In the genomic region with DNA sequence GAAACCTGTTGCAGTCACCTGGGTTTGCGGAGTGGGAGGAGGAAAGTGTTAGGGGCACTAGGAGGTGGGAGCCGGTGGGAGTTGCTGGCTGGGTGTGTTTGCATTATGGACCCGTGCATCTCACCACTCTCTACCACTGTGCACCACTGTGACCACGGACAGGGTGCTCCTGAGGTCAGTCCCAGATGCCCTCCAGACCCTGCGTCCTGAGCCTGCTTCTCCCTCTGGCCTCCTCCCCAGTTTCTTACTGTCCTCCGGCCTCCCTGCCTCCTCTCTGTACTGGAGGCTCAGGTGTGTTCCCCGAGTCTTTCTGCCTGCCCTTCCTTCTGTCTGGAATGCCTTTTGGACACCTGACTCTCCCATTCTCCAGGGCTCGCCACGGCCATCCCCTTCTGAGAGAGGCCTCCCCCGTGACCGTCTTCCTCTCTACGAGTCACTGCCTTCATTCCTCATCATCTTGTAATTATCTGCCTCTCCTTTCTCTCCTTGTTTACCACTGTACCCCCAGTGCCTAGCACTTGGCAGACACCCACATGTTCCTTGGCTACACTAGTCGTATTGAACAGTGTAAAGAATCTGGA, we compare ENCODE assay signal across 7 cellular contexts. TPM values are rescaled to one million over a fixed set of nuclear protein-coding genes. Genes with fewer than 3 reads are reported as not detected.
A peak's percentile ranks its signal among the peaks of the same experiment; 100 is the strongest.
DNase-seq lines count a peak whose midpoint lies in the region; ATAC-seq and TF ChIP-seq lines count a peak whose summit lies in the region.
"Not testable (repeated sequence)": the region's sequence is repeated elsewhere in the genome, so short reads cannot be mapped to it uniquely, and the experiment has no call there.

No MANE protein-coding gene starts in this region.

- POLR2A ChIA-PET in PC-3 (lab: Charles Lee; ENCODE audit: unreplicated experiment), result not testable (repeated sequence)

- H3K79me2 ChIP-seq in PC-3 (ENCODE audit: low read length), result peaks cover 36% of the 10 kb centered on the region
- peaks cover 44% of the 10 kb centered on the region for H3K79me2 ChIP-seq in mammary epithelial cell (ENCODE audit: insufficient read depth, low read length)

- CTCF ChIA-PET in PC-3 (lab: Charles Lee) (interaction anchor here (0.6 to 1.2 kb wide), 3 partner anchors 9 to 99 kb away, joined by 9 to 19 read pairs (median 14); no protein-coding TSS in a partner anchor), mammary epithelial cell (lab: Charles Lee; ENCODE audit: low non-redundant PET) (interaction anchor here (0.6 to 0.8 kb wide), 2 partner anchors 9 to 99 kb away, joined by 5 to 7 read pairs; no protein-coding TSS in a partner anchor)

- peak overlapping the region; percentile 33 for H3K27ac ChIP-seq in PC-3 (ENCODE audit: low read length)
- peak overlapping the region; percentile 61 for H3K27ac ChIP-seq in mammary epithelial cell (ENCODE audit: insufficient read depth, low read depth, low read length)

- not testable (repeated sequence) for H3K4me3 Mint-ChIP-seq in activated T-cell treated with anti-CD3 and anti-CD28 coated beads, Interleukin-2, amount 50 U/mL, for 24 hours; memory B cell; stimulated activated effector memory CD8-positive, alpha-beta T cell treated with anti-CD3 and anti-CD28 coated beads, Interleukin-12 subunit alpha, Interleukin-12 subunit beta, amount 100 ng/mL, for 72 hours

- not testable (repeated sequence) for H3K9me2 ChIP-seq in PC-3 (replicated peaks; ENCODE audit: low read length)

- H3K27me3 ChIP-seq in PC-3 (ENCODE audit: low read length); mammary epithelial cell (ENCODE audit: insufficient read depth, low read length): not testable (repeated sequence)

- not testable (repeated sequence) for H2AFZ ChIP-seq in PC-3 (ENCODE audit: low read length)
- peak overlapping the region; percentile 29 for H2AFZ ChIP-seq in mammary epithelial cell (ENCODE audit: low read depth, low read length)

- H3K9me3 Mint-ChIP-seq in activated T-cell treated with anti-CD3 and anti-CD28 coated beads, Interleukin-2, amount 50 U/mL, for 24 hours; memory B cell; stimulated activated effector memory CD8-positive, alpha-beta T cell treated with anti-CD3 and anti-CD28 coated beads, Interleukin-12 subunit alpha, Interleukin-12 subunit beta, amount 100 ng/mL, for 72 hours: not testable (repeated sequence)

- intact Hi-C loops in PC-3 (cut with micrococcal nuclease), result loop anchor here (2.0 to 5.0 kb wide), 2 partner anchors 71 to 101 kb away; no protein-coding TSS in a partner anchor
- intact Hi-C loops in mammary epithelial cell (cut with micrococcal nuclease), result loop anchor here (1.0 kb wide), 2 partner anchors 71 to 99 kb away; no protein-coding TSS in a partner anchor
- intact Hi-C loops in Right ventricle myocardium superior (cut with DNase I), result loop anchor here (10.0 kb wide), 1 partner anchor 99 kb away; no protein-coding TSS in a partner anchor

- H4K20me1 ChIP-seq in PC-3 (ENCODE audit: low read length), result peaks cover 11% of the 10 kb centered on the region; the same call in 1 of the 2 replicates
- H4K20me1 ChIP-seq in mammary epithelial cell (ENCODE audit: insufficient read depth, low read length), result not testable (repeated sequence)

- not testable (repeated sequence) for H3K9me3 ChIP-seq in PC-3 (ENCODE audit: low read length); mammary epithelial cell (replicated peaks; ENCODE audit: insufficient read depth, low read length)

- not testable (repeated sequence) for H3K4me3 ChIP-seq in PC-3 (ENCODE audit: low read length); mammary epithelial cell (replicated peaks in 1 of 3; ENCODE audit: insufficient read depth in 1 of 3, low read depth in 2 of 3, low read length in 3 of 3)

- in situ Hi-C loops in mammary epithelial cell (cut with MboI; ENCODE audit: low sequenced_read_pairs in 2 of 2), result loop anchor here (10.0 kb wide), 1 partner anchor 99 kb away; no protein-coding TSS in a partner anchor

- not testable (repeated sequence) for H3F3A ChIP-seq in PC-3 (ENCODE audit: low read length, unreplicated experiment)

- ATAC-seq in PC-3 (peak; percentile 55), Right ventricle myocardium superior (ENCODE audit: poor library complexity) (peak; percentile 58)
- ATAC-seq in memory B cell (ENCODE audit: low read depth), result not testable (repeated sequence)
- ATAC-seq in stimulated activated effector memory CD8-positive, alpha-beta T cell treated with anti-CD3 and anti-CD28 coated beads, Interleukin-12 subunit alpha, Interleukin-12 subunit beta, amount 100 ng/mL, for 72 hours, result peak; percentile 19

- H3K27me3 Mint-ChIP-seq in activated T-cell treated with anti-CD3 and anti-CD28 coated beads, Interleukin-2, amount 50 U/mL, for 24 hours; memory B cell: not testable (repeated sequence)

- H3K9ac ChIP-seq in PC-3 (ENCODE audit: low read length); mammary epithelial cell (ENCODE audit: insufficient read depth, low read length): not testable (repeated sequence)

- peaks cover 44% of the 10 kb centered on the region for H3K4me1 Mint-ChIP-seq in activated T-cell treated with anti-CD3 and anti-CD28 coated beads, Interleukin-2, amount 50 U/mL, for 24 hours (ENCODE audit: low read depth)
- H3K4me1 Mint-ChIP-seq in memory B cell, result peaks cover 16% of the 10 kb centered on the region
- H3K4me1 Mint-ChIP-seq in stimulated activated effector memory CD8-positive, alpha-beta T cell treated with anti-CD3 and anti-CD28 coated beads, Interleukin-12 subunit alpha, Interleukin-12 subunit beta, amount 100 ng/mL, for 72 hours, result peaks cover 24% of the 10 kb centered on the region

- WGBS in mammary epithelial cell (ENCODE audit: low coverage, missing lambda C conversion rate), result 48% methylated on average over 12 of the region's 13 CpGs

- DNase-seq in EL (peak; percentile 24), PC-3 (peak; percentile 26), mammary epithelial cell (peak; percentile 35)
- DNase-seq in activated T-cell treated with anti-CD3 and anti-CD28 coated beads, Interleukin-2, amount 50 U/mL, for 24 hours; Right ventricle myocardium superior; memory B cell (ENCODE audit: low spot score in 2 of 2): not testable (repeated sequence)
- peak in 1 of 2 donors; percentile 53 for DNase-seq in stimulated activated effector memory CD8-positive, alpha-beta T cell treated with anti-CD3 and anti-CD28 coated beads, Interleukin-12 subunit alpha, Interleukin-12 subunit beta, amount 100 ng/mL, for 72 hours (ENCODE audit: low spot score in 2 of 2)

- not testable (repeated sequence) for TF ChIP-seq CTCF in PC-3 (conservative IDR thresholded peaks at IDR 0.05; ENCODE audit: low read depth, low read length); mammary epithelial cell (conservative IDR thresholded peaks at IDR 0.05 in 1 of 2, IDR thresholded peaks at IDR 0.05 in 1 of 2; ENCODE audit: extremely low read depth in 1 of 2, insufficient read depth in 1 of 2, low read depth in 1 of 2, low read length in 2 of 2)

- not testable (repeated sequence) for BruUV-seq in PC-3 (replicated peaks; lab: Mats Ljungman, UMichigan); mammary epithelial cell (replicated peaks; lab: Mats Ljungman, UMichigan)

- H3K4me2 ChIP-seq in PC-3 (ENCODE audit: low read length); mammary epithelial cell (ENCODE audit: insufficient read depth, low read depth, low read length): not testable (repeated sequence)

- dilution Hi-C loops in mammary epithelial cell (cut with HindIII; ENCODE audit: low sequenced_read_pairs), result not testable (repeated sequence)

- H3K36me3 ChIP-seq in PC-3 (ENCODE audit: low read depth, low read length); mammary epithelial cell (ENCODE audit: insufficient read depth, low read length): not testable (repeated sequence)

- H3K4me1 ChIP-seq in PC-3 (ENCODE audit: insufficient read depth, low read length) (peaks cover 16% of the 10 kb centered on the region), mammary epithelial cell (ENCODE audit: insufficient read depth, low read length) (peaks cover 15% of the 10 kb centered on the region)

- H3K36me3 Mint-ChIP-seq in activated T-cell treated with anti-CD3 and anti-CD28 coated beads, Interleukin-2, amount 50 U/mL, for 24 hours (ENCODE audit: low read depth), result peaks cover 28% of the 10 kb centered on the region
- H3K36me3 Mint-ChIP-seq in memory B cell, result peaks cover 13% of the 10 kb centered on the region
- H3K36me3 Mint-ChIP-seq in stimulated activated effector memory CD8-positive, alpha-beta T cell treated with anti-CD3 and anti-CD28 coated beads, Interleukin-12 subunit alpha, Interleukin-12 subunit beta, amount 100 ng/mL, for 72 hours, result peaks cover 40% of the 10 kb centered on the region

- H3K27ac Mint-ChIP-seq in activated T-cell treated with anti-CD3 and anti-CD28 coated beads, Interleukin-2, amount 50 U/mL, for 24 hours, result peak overlapping the region; percentile 77
- H3K27ac Mint-ChIP-seq in memory B cell, result peak overlapping the region; percentile 29
- H3K27ac Mint-ChIP-seq in stimulated activated effector memory CD8-positive, alpha-beta T cell treated with anti-CD3 and anti-CD28 coated beads, Interleukin-12 subunit alpha, Interleukin-12 subunit beta, amount 100 ng/mL, for 72 hours, result peak overlapping the region; percentile 85

RNA-seq across cellular contexts. Expression of a gene that starts 14.6 kb away (rescaled TPM):
- total RNA-seq in PC-3 (2014; rRNA removed) (30.5 and 31.0 TPM in 2 replicates), mammary epithelial cell (10 to 100 TPM; 30.5 to 43.0 TPM), Right ventricle myocardium superior (32.1 TPM)
- 31.6 TPM for polyA plus RNA-seq in mammary epithelial cell
- polyA minus RNA-seq in mammary epithelial cell, result 20.1 TPM

Comparison
In these comparisons a context has a peak if more than half of its experiments do, and no peak if none do; other contexts are left out.
1. H3K27ac Mint-ChIP-seq: peak in every context shown above with its lines; median percentile 85 in stimulated activated effector memory CD8-positive, alpha-beta T cell treated with anti-CD3 and anti-CD28 coated beads, Interleukin-12 subunit alpha, Interleukin-12 subunit beta, amount 100 ng/mL, for 72 hours; 77 in activated T-cell treated with anti-CD3 and anti-CD28 coated beads, Interleukin-2, amount 50 U/mL, for 24 hours; 29 in memory B cell.